Comparison of ENCODE assay signal across 21 cellular contexts in genomic region chr2:123606631-123607030, GRCh38.
DNase-seq lines count a peak whose midpoint lies in the region; ATAC-seq, FAIRE-seq and TF ChIP-seq lines count a peak whose summit lies in the region.
"Had no signal": no experiment of that assay in that cellular context is flagged by ENCODE, and none has a peak within 500 bp of the region (broad histone marks: within the 10 kb centered on the region; RNA-seq: fewer than 3 reads in every experiment).

No MANE protein-coding gene starts in this region.

- ATAC-seq in HG02759 (IDR thresholded peaks at IDR 0.05; ENCODE audit: unreplicated experiment): no peak
- ATAC-seq: A549; CD8-positive, alpha-beta T cell had no signal

- H3K27ac Mint-ChIP-seq in MCF 10A (ENCODE audit: low read depth, unreplicated experiment): no peak overlapping the region
- H3K27ac Mint-ChIP-seq: B cell; CD4-positive, alpha-beta T cell; CD8-positive, alpha-beta T cell had no signal

- no peaks in the 10 kb centered on the region for H3K27me3 ChIP-seq in mammary epithelial cell (ENCODE audit: insufficient read depth, low read length)
- H3K27me3 ChIP-seq in bronchial epithelial cell (ENCODE audit: control insufficient read depth, insufficient read depth, low read length): no peaks in the 10 kb centered on the region
- H3K27me3 ChIP-seq: BLaER1 treated with 17β-estradiol and CSF1 and Interleukin-3, amounts not matched to agents 10 nM and 100 nM had no signal

- H3K4me1 ChIP-seq in mammary epithelial cell (ENCODE audit: insufficient read depth, low read length): no peaks in the 10 kb centered on the region
- H3K4me1 ChIP-seq: A549; BLaER1 treated with 17β-estradiol and CSF1 and Interleukin-3, amounts not matched to agents 10 nM and 100 nM; Caco-2 had no signal

- H3K79me2 ChIP-seq in mammary epithelial cell (ENCODE audit: insufficient read depth, low read length): no peaks in the 10 kb centered on the region

- H3K36me3 ChIP-seq in mammary epithelial cell (ENCODE audit: insufficient read depth, low read length) (no peaks in the 10 kb centered on the region), bronchial epithelial cell (ENCODE audit: control insufficient read depth, insufficient read depth, low read length) (no peaks in the 10 kb centered on the region)
- H3K36me3 ChIP-seq: BLaER1 treated with 17β-estradiol and CSF1 and Interleukin-3, amounts not matched to agents 10 nM and 100 nM had no signal

- no peak overlapping the region for H3K27ac ChIP-seq in mammary epithelial cell (ENCODE audit: insufficient read depth, low read depth, low read length)
- H3K27ac ChIP-seq: 22Rv1; A549; BLaER1 treated with 17β-estradiol and CSF1 and Interleukin-3, amounts not matched to agents 10 nM and 100 nM; C4-2B had no signal

- WGBS in mammary epithelial cell (ENCODE audit: low coverage, missing lambda C conversion rate): 0% methylated on average over 2 of the region's 2 CpGs

- no peak overlapping the region for H3K4me3 Mint-ChIP-seq in MCF 10A (ENCODE audit: unreplicated experiment)
- H3K4me3 Mint-ChIP-seq: B cell; CD4-positive, alpha-beta T cell; CD8-positive, alpha-beta T cell had no signal

- H3K27me3 Mint-ChIP-seq in MCF 10A (ENCODE audit: insufficient read depth, unreplicated experiment): no peaks in the 10 kb centered on the region
- H3K27me3 Mint-ChIP-seq: B cell; CD4-positive, alpha-beta T cell had no signal

- TF ChIP-seq CTCF in MCF 10A (IDR thresholded peaks at IDR 0.05; ENCODE audit: unreplicated experiment) (no peak), mammary epithelial cell (conservative IDR thresholded peaks at IDR 0.05 in 1 of 2, IDR thresholded peaks at IDR 0.05 in 1 of 2; ENCODE audit: extremely low read depth in 1 of 2, insufficient read depth in 1 of 2, low read depth in 1 of 2, low read length in 2 of 2) (no peak), bronchial epithelial cell (IDR thresholded peaks at IDR 0.05; ENCODE audit: insufficient read depth, low read length, severe bottlenecking) (no peak)

- H3K4me1 Mint-ChIP-seq in MCF 10A (ENCODE audit: insufficient read depth, unreplicated experiment): peaks cover 5% of the 10 kb centered on the region
- H3K4me1 Mint-ChIP-seq: B cell had no signal

- H3K9me3 ChIP-seq in mammary epithelial cell (replicated peaks; ENCODE audit: insufficient read depth, low read length): no peaks in the 10 kb centered on the region
- H3K9me3 ChIP-seq: A549; BLaER1 treated with 17β-estradiol and CSF1 and Interleukin-3, amounts not matched to agents 10 nM and 100 nM; Caco-2 had no signal

- peak; percentile 53 for DNase-seq in MCF 10A (ENCODE audit: unreplicated experiment)
- DNase-seq in mammary epithelial cell: no peak
- peak; percentile 29 for DNase-seq in bronchial epithelial cell (ENCODE audit: low read depth)
- no peak for DNase-seq in stimulated activated CD4-positive, alpha-beta T cell treated with anti-CD3 and anti-CD28 coated beads, Interleukin-4, amount 100 ng/mL, for 4 hours
- DNase-seq: AML-193; Caco-2; Calu3; CD4-positive, alpha-beta T cell; CD8-positive, alpha-beta T cell; DMS79 treated with DMSO at 0.1 percent for 48 hours; GF-D8 had no signal

- H3K9me3 Mint-ChIP-seq in MCF 10A (ENCODE audit: unreplicated experiment): peaks cover 11% of the 10 kb centered on the region

- in situ Hi-C loops in mammary epithelial cell (cut with MboI; ENCODE audit: low sequenced_read_pairs in 2 of 2): no loop called here

- no peak overlapping the region for H2AFZ ChIP-seq in mammary epithelial cell (ENCODE audit: low read depth, low read length)

- CTCF ChIA-PET in MCF 10A (lab: Yijun Ruan, JAX) (interaction anchor here (0.7 kb wide), 1 partner anchor 226 kb away, joined by 3 read pairs; no protein-coding TSS in a partner anchor), mammary epithelial cell (lab: Charles Lee; ENCODE audit: low non-redundant PET) (no interaction called here)

- dilution Hi-C loops in mammary epithelial cell (cut with HindIII; ENCODE audit: low sequenced_read_pairs): no loop called here

- BruUV-seq in MCF 10A (replicated peaks; lab: Mats Ljungman, UMichigan): no TSS peak
- BruUV-seq in mammary epithelial cell (replicated peaks; lab: Mats Ljungman, UMichigan): no TSS peak

- intact Hi-C loops in MCF 10A (cut with micrococcal nuclease) (no loop called here), mammary epithelial cell (cut with micrococcal nuclease) (no loop called here)

- no peaks in the 10 kb centered on the region for H3K36me3 Mint-ChIP-seq in MCF 10A (ENCODE audit: insufficient read depth, unreplicated experiment)
- H3K36me3 Mint-ChIP-seq: CD8-positive, alpha-beta T cell had no signal

- POLR2A ChIA-PET in MCF 10A (lab: Yijun Ruan, JAX): no interaction called here

- no peak overlapping the region for H3K9ac ChIP-seq in mammary epithelial cell (ENCODE audit: insufficient read depth, low read length)
- H3K9ac ChIP-seq: BLaER1 treated with 17β-estradiol and CSF1 and Interleukin-3, amounts not matched to agents 10 nM and 100 nM had no signal

- H3K4me3 ChIP-seq in mammary epithelial cell (replicated peaks in 1 of 3; ENCODE audit: insufficient read depth in 1 of 3, low read depth in 2 of 3, low read length in 3 of 3) (no peak overlapping the region), bronchial epithelial cell (ENCODE audit: low read depth, low read length) (no peak overlapping the region)
- H3K4me3 ChIP-seq: A549; BLaER1 treated with 17β-estradiol and CSF1 and Interleukin-3, amounts not matched to agents 10 nM and 100 nM had no signal

- H3K4me2 ChIP-seq in mammary epithelial cell (ENCODE audit: insufficient read depth, low read depth, low read length): no peak overlapping the region
- H3K4me2 ChIP-seq: A549; BLaER1 treated with 17β-estradiol and CSF1 and Interleukin-3, amounts not matched to agents 10 nM and 100 nM had no signal

- H4K20me1 ChIP-seq in mammary epithelial cell (ENCODE audit: insufficient read depth, low read length): no peaks in the 10 kb centered on the region
- H4K20me1 ChIP-seq: BLaER1 treated with 17β-estradiol and CSF1 and Interleukin-3, amounts not matched to agents 10 nM and 100 nM had no signal

- no peak for FAIRE-seq in bronchial epithelial cell (lab: Jason Lieb, UNC)
- FAIRE-seq: A549, D721Med, G401.6, GM12891, GM19239 had no signal

Comparison
In these comparisons a context has a peak if more than half of its experiments do, and no peak if none do; other contexts are left out.
1. DNase-seq: peak in MCF 10A (single experiment) and bronchial epithelial cell (single experiment); none in mammary epithelial cell (single experiment) and stimulated activated CD4-positive, alpha-beta T cell treated with anti-CD3 and anti-CD28 coated beads, Interleukin-4, amount 100 ng/mL, for 4 hours (0 of 2).